Comparison of ENCODE assay signal across 14 cellular contexts in the genomic region with DNA sequence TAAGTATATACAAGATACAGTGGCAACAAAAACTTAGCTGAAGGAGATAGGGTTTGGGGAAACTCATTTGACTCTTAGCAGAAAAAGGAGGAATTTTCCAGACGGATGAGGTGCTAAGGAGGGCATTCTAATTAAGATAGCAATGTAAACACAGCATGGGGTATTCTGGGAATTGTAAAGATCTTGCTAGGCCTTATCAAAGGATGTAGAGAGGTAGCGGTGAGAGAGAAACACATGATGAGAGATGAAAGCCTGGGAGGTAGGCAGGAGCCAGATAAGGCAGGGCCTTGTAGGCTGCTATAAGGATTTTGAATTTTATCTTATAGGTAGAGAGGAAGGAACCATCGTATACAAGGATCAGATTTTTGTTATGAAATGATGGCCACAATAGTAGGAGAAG.
DNase-seq lines count a peak whose midpoint lies in the region; ATAC-seq and TF ChIP-seq lines count a peak whose summit lies in the region.
"Had no signal": no experiment of that assay in that cellular context is flagged by ENCODE, and none has a peak within 500 bp of the region (broad histone marks: within the 10 kb centered on the region; RNA-seq: fewer than 3 reads in every experiment).

No MANE protein-coding gene starts in this region.

- H3K36me3 Mint-ChIP-seq in GM23338 (ENCODE audit: low read depth), result no peaks in the 10 kb centered on the region
- H3K36me3 Mint-ChIP-seq: CD14-positive monocyte; CD8-positive, alpha-beta T cell had no signal

- H2AFZ ChIP-seq in GM23338 (no peak overlapping the region), IMR-90 (replicated peaks; ENCODE audit: low read length, poor library complexity) (no peak overlapping the region)

- no peaks in the 10 kb centered on the region for H3F3A ChIP-seq in GM23338 (replicated peaks; ENCODE audit: low read depth)

- H4K5ac ChIP-seq in IMR-90 (ENCODE audit: low read depth, low read length) (peak overlapping the region; percentile 76; the same call in 1 of the 2 replicates), mesendoderm (ENCODE audit: low read length) (no peak overlapping the region)

- peak overlapping the region; percentile 28 for H2BK20ac ChIP-seq in IMR-90 (ENCODE audit: low read depth, low read length)

- H3K23ac ChIP-seq in IMR-90 (ENCODE audit: low read depth, low read length) (no peak overlapping the region), mesendoderm (ENCODE audit: low read length) (no peak overlapping the region)

- H3K56ac ChIP-seq in IMR-90 (ENCODE audit: extremely low read depth, insufficient read depth, low read length) (no peak overlapping the region; the same call in 1 of the 2 replicates), mesendoderm (ENCODE audit: low read length) (no peak overlapping the region)

- H2AK5ac ChIP-seq in IMR-90 (ENCODE audit: low read depth, low read length), result no peak overlapping the region
- no peak overlapping the region for H2AK5ac ChIP-seq in mesendoderm (ENCODE audit: low read length)

- no peak for TF ChIP-seq POLR2A in IMR-90 (IDR thresholded peaks at IDR 0.05; ENCODE audit: low read depth, low read length)

- H3K36me3 ChIP-seq in GM23338 (ENCODE audit: insufficient read depth) (no peaks in the 10 kb centered on the region), IMR-90 (ENCODE audit: control insufficient read depth, insufficient read depth, low read length) (no peaks in the 10 kb centered on the region), mesendoderm (ENCODE audit: control insufficient read depth, insufficient read depth, low read length) (no peaks in the 10 kb centered on the region)

- H2BK5ac ChIP-seq in IMR-90 (ENCODE audit: low read depth, low read length, poor library complexity, severe bottlenecking), result no peak overlapping the region
- no peak overlapping the region for H2BK5ac ChIP-seq in mesendoderm (ENCODE audit: low read length)

- H3K4me3 ChIP-seq in GM23338 (no peak overlapping the region), IMR-90 (ENCODE audit: insufficient read depth, low read depth, low read length) (no peak overlapping the region), fibroblast of villous mesenchyme (ENCODE audit: low read depth, low read length) (no peak overlapping the region), mesendoderm (ENCODE audit: low read length) (no peak overlapping the region)

- H4K20me1 ChIP-seq in GM23338 (replicated peaks; ENCODE audit: insufficient read depth), result no peaks in the 10 kb centered on the region
- H4K20me1 ChIP-seq in IMR-90 (ENCODE audit: insufficient read depth, low read length), result no peaks in the 10 kb centered on the region

- H2BK15ac ChIP-seq in IMR-90 (ENCODE audit: low read depth, low read length), result peak overlapping the region; percentile 2; the same call in 1 of the 3 replicates
- no peak overlapping the region for H2BK15ac ChIP-seq in mesendoderm (replicated peaks; ENCODE audit: low read depth)

- no TSS peak for BruUV-seq in IMR-90 (replicated peaks; lab: Mats Ljungman, UMichigan)

- H3K4ac ChIP-seq in IMR-90 (ENCODE audit: low read depth, low read length) (0 out of 2 replicates have a peak overlapping the region, but pooled peaks have one; percentile 12), mesendoderm (ENCODE audit: low read depth, low read length) (no peak overlapping the region)

- H2BK120ac ChIP-seq in IMR-90 (ENCODE audit: low read depth, low read length) (peak overlapping the region; percentile 68; the same call in 1 of the 2 replicates), mesendoderm (ENCODE audit: low read depth, low read length) (no peak overlapping the region)

- H3K27me3 ChIP-seq in GM23338 (ENCODE audit: insufficient read depth) (no peaks in the 10 kb centered on the region), IMR-90 (ENCODE audit: control insufficient read depth, insufficient read depth, low read length) (no peaks in the 10 kb centered on the region), mesendoderm (ENCODE audit: insufficient read depth, low read length, poor library complexity) (no peaks in the 10 kb centered on the region)

- H3K4me2 ChIP-seq in GM23338 (no peak overlapping the region), IMR-90 (ENCODE audit: low read depth, low read length) (no peak overlapping the region), mesendoderm (ENCODE audit: low read length) (no peak overlapping the region)

- no peaks in the 10 kb centered on the region for H3K27me3 Mint-ChIP-seq in GM23338 (ENCODE audit: insufficient read depth, low read depth, poor library complexity)

- TF ChIP-seq CTCF in GM23338 (conservative IDR thresholded peaks at IDR 0.05; ENCODE audit: low read depth in 2 of 2) (no peak), IMR-90 (conservative IDR thresholded peaks at IDR 0.05; ENCODE audit: low read depth, low read length) (no peak), fibroblast of villous mesenchyme (IDR thresholded peaks at IDR 0.05; ENCODE audit: insufficient read depth, low read depth, low read length) (no peak)

- H3K4me1 Mint-ChIP-seq in GM23338, result peaks cover 10% of the 10 kb centered on the region
- H3K4me1 Mint-ChIP-seq: CD14-positive monocyte, IgD-negative memory B cell had no signal

- H3K79me1 ChIP-seq in IMR-90 (ENCODE audit: low read depth in 1 of 2, low read length in 2 of 2), result peaks cover 14 to 19% of the 10 kb centered on the region in 2 experiments; a peak in 2 of 4 replicates
- no peaks in the 10 kb centered on the region for H3K79me1 ChIP-seq in mesendoderm (ENCODE audit: low read length)

- H3K9me3 Mint-ChIP-seq in GM23338, result no peaks in the 10 kb centered on the region

- H3K79me2 ChIP-seq in GM23338 (replicated peaks; ENCODE audit: insufficient read depth) (no peaks in the 10 kb centered on the region), mesendoderm (ENCODE audit: control insufficient read depth, insufficient read depth, low read length) (no peaks in the 10 kb centered on the region)

- intact Hi-C loops in IMR-90 (cut with micrococcal nuclease), result loop anchor here (10.0 kb wide), 1 partner anchor 160 kb away; no protein-coding TSS in a partner anchor

- ATAC-seq in GM23338 (peak; percentile 73), IMR-90 (ENCODE audit: low read depth) (no peak), GM21528 (IDR thresholded peaks at IDR 0.05; ENCODE audit: low FRiP score, unreplicated experiment) (no peak)
- ATAC-seq: CD8-positive, alpha-beta T cell had no signal

- H3K9me2 ChIP-seq in GM23338 (ENCODE audit: insufficient read depth), result peaks cover 2% of the 10 kb centered on the region; the same call in 1 of the 2 replicates

- H3K27ac Mint-ChIP-seq in GM23338, result no peak overlapping the region; the same call in 1 of the 2 replicates
- H3K27ac Mint-ChIP-seq: CD14-positive monocyte; CD8-positive, alpha-beta T cell; IgD-negative memory B cell had no signal

- POLR2A ChIA-PET in IMR-90 (lab: Charles Lee; ENCODE audit: unreplicated experiment), result no interaction called here

- no peak overlapping the region for H4K91ac ChIP-seq in IMR-90 (ENCODE audit: insufficient read depth, low read depth, low read length)

- H3K4me3 Mint-ChIP-seq in GM23338, result no peak overlapping the region
- H3K4me3 Mint-ChIP-seq: CD14-positive monocyte; CD8-positive, alpha-beta T cell; IgD-negative memory B cell had no signal

- peaks cover 8% of the 10 kb centered on the region for H3K9me1 ChIP-seq in IMR-90 (ENCODE audit: insufficient read depth, low read length)

- peaks cover 6% of the 10 kb centered on the region; the same call in 1 of the 2 replicates for H3K4me1 ChIP-seq in GM23338 (ENCODE audit: insufficient read depth)
- H3K4me1 ChIP-seq in IMR-90 (ENCODE audit: control insufficient read depth, insufficient read depth, low read length), result peaks cover 17% of the 10 kb centered on the region
- no peaks in the 10 kb centered on the region for H3K4me1 ChIP-seq in mesendoderm (ENCODE audit: control insufficient read depth, low read depth, low read length)

- peak; percentile 67 for DNase-seq in GM23338 (ENCODE audit: low spot score)
- DNase-seq in IMR-90, result no peak
- DNase-seq in fibroblast of villous mesenchyme (ENCODE audit: low read depth), result peak; percentile 8
- DNase-seq in mesendoderm, result peak; percentile 97
- no peak for DNase-seq in ecto neural progenitor cell (ENCODE audit: low spot score)
- DNase-seq in NAMALWA (ENCODE audit: low spot score), result no peak
- DNase-seq in DMS 273 treated with DMSO at 0.1 percent for 48 hours (lab: John Stamatoyannopoulos, UW), result no peak
- DNase-seq: CD8-positive, alpha-beta T cell; COR-L47; DND-41; GDM1 had no signal

- CTCF ChIA-PET in IMR-90 (lab: Yijun Ruan, JAX), result no interaction called here

- H3K18ac ChIP-seq in IMR-90 (ENCODE audit: low read depth, low read length), result peak overlapping the region; percentile 75
- H3K18ac ChIP-seq in mesendoderm (ENCODE audit: low read length), result no peak overlapping the region

- 20% methylated on average over 2 of the region's 3 CpGs; no CpG with 5 or more reads in 1 of the 2 experiments for WGBS in IMR-90 (ENCODE audit: extremely low coverage in 2 of 2, insufficient read length in 1 of 2), 2 experiments
- WGBS in mesendoderm (ENCODE audit: extremely low coverage, insufficient coverage, low lambda C conversion rate), result no CpG with 5 or more reads among the region's 3 CpGs

- H4K8ac ChIP-seq in IMR-90 (ENCODE audit: low read depth in 2 of 2, low read length in 2 of 2), result peak overlapping the region; percentile 18 to 59; a peak in 3 of 4 replicates
- H4K8ac ChIP-seq in mesendoderm (ENCODE audit: low read depth, low read length), result no peak overlapping the region

- in situ Hi-C loops in IMR-90 (cut with MboI; ENCODE audit: low sequenced_read_pairs), result no loop called here

- no peak overlapping the region for H3K9ac ChIP-seq in IMR-90 (ENCODE audit: low read depth, low read length)
- H3K9ac ChIP-seq in mesendoderm (ENCODE audit: low read length), result no peak overlapping the region

- H3K27ac ChIP-seq in GM23338 (ENCODE audit: low read depth), result no peak overlapping the region
- H3K27ac ChIP-seq in IMR-90 (ENCODE audit: insufficient read depth, low read length), result no peak overlapping the region
- no peak overlapping the region for H3K27ac ChIP-seq in mesendoderm (ENCODE audit: low read depth, low read length)

- TF ChIP-seq RAD21 in IMR-90 (IDR thresholded peaks at IDR 0.05; ENCODE audit: low read length), result no peak

- no peaks in the 10 kb centered on the region for H3K9me3 ChIP-seq in IMR-90 (ENCODE audit: control insufficient read depth, insufficient read depth, low read length)

- dilution Hi-C loops in IMR-90 (cut with HindIII; ENCODE audit: low sequenced_read_pairs, unreplicated experiment), result no loop called here

- H2AK9ac ChIP-seq in IMR-90 (replicated peaks; ENCODE audit: low read depth, low read length, poor library complexity), result no peak overlapping the region

- H3K14ac ChIP-seq in IMR-90 (replicated peaks; ENCODE audit: low read depth, low read length), result peak overlapping the region; percentile 0; the same call in 1 of the 2 replicates

TF ChIP-seq in GM23338, 12 proteins besides CTCF, POLR2A, EP300 and RAD21 (continues in another document):
- no peak for TF ChIP-seq ZNF331 (CRISPR knock-in tag; IDR thresholded peaks at IDR 0.05; ENCODE audit: low read depth)

Comparison
In these comparisons a context has a peak if more than half of its experiments do, and no peak if none do; other contexts are left out.
1. DNase-seq: peak in GM23338 (single experiment), fibroblast of villous mesenchyme (single experiment) and mesendoderm (single experiment); none in IMR-90 (single experiment), ecto neural progenitor cell (single experiment), NAMALWA (single experiment) and DMS 273 treated with DMSO at 0.1 percent for 48 hours (single experiment).